Comparison of ENCODE assay signal across 17 cellular contexts in the genomic region with DNA sequence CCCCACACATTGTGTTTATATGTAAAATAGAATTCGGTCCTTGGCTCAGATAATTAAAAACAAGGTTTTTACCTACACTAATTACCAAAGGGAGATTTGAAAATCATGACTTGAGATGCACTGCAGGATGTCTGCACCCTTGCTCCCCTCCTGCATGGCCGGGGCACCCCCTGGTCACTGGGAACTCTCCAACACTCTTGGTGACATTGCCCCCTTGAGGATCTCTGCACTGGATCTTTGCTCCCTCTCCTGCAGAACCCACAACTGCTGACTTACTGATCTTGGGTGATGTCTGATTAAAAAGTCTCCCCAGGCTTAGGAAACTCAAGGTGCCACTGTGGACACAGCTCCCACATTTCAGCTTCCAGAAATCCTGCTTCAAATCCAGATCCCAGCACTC. TPM values are rescaled to one million over a fixed set of nuclear protein-coding genes. Genes with fewer than 3 reads are reported as not detected.
"Had no signal": no experiment of that assay in that cellular context is flagged by ENCODE, and none has a peak within 500 bp of the region (broad histone marks: within the 10 kb centered on the region; RNA-seq: fewer than 3 reads in every experiment).

No MANE protein-coding gene starts in this region.

- H3K36me3 ChIP-seq: heart left ventricle, left lung had no signal

- H3K27ac ChIP-seq: heart left ventricle, left lung had no signal

- H3K27me3 ChIP-seq: heart left ventricle had no signal

- DNase-seq: activated CD4-positive, alpha-beta memory T cell treated with anti-CD3 and anti-CD28 coated beads for 36 hours; activated CD4-positive, alpha-beta T cell treated with anti-CD3 and anti-CD28 coated beads for 1 hour; activated gamma-delta T cell treated with Interleukin-2 at 50 U/mL for 16 hours; activated naive CD8-positive, alpha-beta T cell treated with anti-CD3 and anti-CD28 coated beads, Interleukin-2, amount 10 ng/mL, durations not matched to agents 7 days and 5 days; activated T-cell treated with anti-CD3 and anti-CD28 coated beads, Interleukin-2, amount 50 U/mL, for 72 hours; aorta; heart left ventricle; islet precursor cell; left lung; occipital lobe; stimulated activated CD4-positive, alpha-beta T cell treated with anti-CD3 and anti-CD28 coated beads, Interleukin-15, amount 100 ng/mL, for 24 hours; stimulated activated CD4-positive, alpha-beta T cell treated with anti-CD3 and anti-CD28 coated beads, Interleukin-4, amount 100 ng/mL, for 4 hours had no signal

- H3K4me3 ChIP-seq: heart left ventricle, left lung had no signal

- FAIRE-seq: colon, endothelial cell of umbilical vein, frontal cortex had no signal

- H3K4me1 ChIP-seq: left lung had no signal

- ATAC-seq: activated T-cell treated with anti-CD3 and anti-CD28 coated beads, Interleukin-2, amount 50 U/mL, for 72 hours; left lung; natural killer cell treated with Interleukin-12 subunit alpha and Interleukin-12 subunit beta and Interleukin-15 and Interleukin-18, amount 100 ng/mL, for 72 hours had no signal

- H3K9me3 ChIP-seq: heart left ventricle, left lung had no signal

RNA-seq across cellular contexts. Expression of a gene that starts 49.4 kb away (rescaled TPM):
- total RNA-seq: activated CD4-positive, alpha-beta memory T cell treated with anti-CD3 and anti-CD28 coated beads for 36 hours; activated naive CD8-positive, alpha-beta T cell treated with anti-CD3 and anti-CD28 coated beads, Interleukin-2, amount 10 ng/mL, durations not matched to agents 7 days and 5 days; activated T-cell treated with anti-CD3 and anti-CD28 coated beads, Interleukin-2, amount 50 U/mL, for 72 hours; bronchial epithelial cell had no signal
- polyA plus RNA-seq: aorta had no signal
